35 cellular contexts compared by ENCODE assay signal in the genomic region with DNA sequence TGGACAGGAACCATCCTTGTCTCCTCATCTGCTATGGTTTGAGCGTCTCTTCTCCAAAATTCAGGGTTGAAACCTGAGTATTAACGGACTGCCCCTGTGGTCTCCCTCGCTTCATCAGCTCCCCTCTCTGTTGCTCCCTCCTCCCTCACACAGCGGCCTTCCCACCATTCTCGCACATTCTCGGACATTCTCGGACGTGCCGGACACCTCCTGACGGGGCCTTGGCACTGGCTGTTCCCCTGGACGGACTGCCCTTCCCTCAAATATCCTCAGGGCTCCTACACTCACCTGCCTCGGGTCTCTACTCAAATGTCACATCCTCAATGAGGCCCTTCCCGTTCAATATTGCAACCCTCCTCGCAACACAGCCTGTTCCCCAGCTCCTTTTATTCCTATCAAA.
"Had no signal": no experiment of that assay in that cellular context is flagged by ENCODE, and none has a peak within 500 bp of the region (broad histone marks: within the 10 kb centered on the region; RNA-seq: fewer than 3 reads in every experiment).

No MANE protein-coding gene starts in this region.

- DNase-seq: Karpas-422, Kasumi-1, MG63, MM.1S, MV-4-11, NCI-H1048, NCI-H1092, NCI-H1092 treated with DMSO at 0.1 percent for 48 hours, NCI-H1105, NCI-H1105 treated with DMSO at 0.1 percent for 48 hours, NCI-H1417, NCI-H1417 treated with DMSO at 0.1 percent for 48 hours, NCI-H1436, NCI-H1436 treated with DMSO at 0.1 percent for 48 hours, NCI-H146, NCI-H1694, NCI-H1694 treated with DMSO at 0.1 percent for 48 hours, NCI-H187, NCI-H187 treated with DMSO at 0.1 percent for 48 hours, NCI-H1930, NCI-H2029, NCI-H2029 treated with DMSO at 0.1 percent for 48 hours, NCI-H2081, NCI-H2081 treated with DMSO at 0.1 percent for 48 hours, NCI-H2107, NCI-H2171, NCI-H2171 treated with DMSO at 0.1 percent for 48 hours, NCI-H2227 treated with DMSO at 0.1 percent for 48 hours, NCI-H226, NCI-H345, NCI-H446, NCI-H446 treated with DMSO at 0.1 percent for 48 hours, NCI-H510A, NCI-H510A treated with DMSO at 0.1 percent for 48 hours, NCI-H524 had no signal

- H3K36me3 ChIP-seq: MG63 had no signal

- H3K4me3 ChIP-seq: MG63 had no signal

- H3K9me3 ChIP-seq: MG63 had no signal
